25 cellular contexts compared by ENCODE assay signal in genomic region chr5:32265902-32266301, GRCh38.
"Had no signal": no experiment of that assay in that cellular context is flagged by ENCODE, and none has a peak within 500 bp of the region (broad histone marks: within the 10 kb centered on the region; RNA-seq: fewer than 3 reads in every experiment).

No MANE protein-coding gene starts in this region.

- H3K9me3 ChIP-seq: colonic mucosa, esophagus muscularis mucosa, gastroesophageal sphincter, heart left ventricle, psoas muscle, vagina had no signal

- H3K4me1 Mint-ChIP-seq: brain had no signal

- H3K9ac ChIP-seq: neural progenitor cell had no signal

- DNase-seq: activated CD4-positive, alpha-beta memory T cell treated with anti-CD3 and anti-CD28 coated beads, Interleukin-2, amount 10 ng/mL, durations not matched to agents 7 days and 5 days; activated CD4-positive, alpha-beta T cell treated with anti-CD3 and anti-CD28 coated beads for 4 hours; activated CD8-positive, alpha-beta memory T cell treated with anti-CD3 and anti-CD28 coated beads, Interleukin-2, amount 10 ng/mL, durations not matched to agents 7 days and 5 days; activated naive CD4-positive, alpha-beta T cell treated with anti-CD3 and anti-CD28 coated beads, Interleukin-2, amount 10 ng/mL, durations not matched to agents 7 days and 5 days; activated naive CD8-positive, alpha-beta T cell treated with anti-CD3 and anti-CD28 coated beads, Interleukin-2, amount 50 U/mL, for 24 hours; anterior cingulate cortex; colonic mucosa; heart left ventricle; immature natural killer cell; kidney glomerular epithelial cell; left ventricle myocardium superior; psoas muscle; right cardiac atrium; stimulated activated CD4-positive, alpha-beta T cell treated with anti-CD3 and anti-CD28 coated beads, Interleukin-15, amount 100 ng/mL, for 24 hours; stimulated activated CD4-positive, alpha-beta T cell treated with anti-CD3 and anti-CD28 coated beads, Interleukin-2, amount 100 ng/mL, for 48 hours; stimulated activated naive CD8-positive, alpha-beta T cell treated with anti-CD3 and anti-CD28 coated beads, Interleukin-15, amount 100 ng/mL, for 72 hours; trophoblast cell had no signal

- H3K9me3 Mint-ChIP-seq: activated CD4-positive, alpha-beta memory T cell treated with anti-CD3 and anti-CD28 coated beads, Interleukin-2, amount 10 ng/mL, durations not matched to agents 7 days and 5 days; activated naive CD4-positive, alpha-beta T cell treated with anti-CD3 and anti-CD28 coated beads, Interleukin-2, amount 10 ng/mL, durations not matched to agents 7 days and 5 days; activated naive CD8-positive, alpha-beta T cell treated with anti-CD3 and anti-CD28 coated beads, Interleukin-2, amount 50 U/mL, for 24 hours; brain; immature natural killer cell; neural progenitor cell; stimulated activated naive CD8-positive, alpha-beta T cell treated with anti-CD3 and anti-CD28 coated beads, Interleukin-15, amount 100 ng/mL, for 72 hours; T-helper 1 cell treated with Interleukin-12 subunit alpha and Interleukin-12 subunit beta and Interleukin-4 antibody, amounts not matched to agents 30 μg/mL and 1 μg/mL, for 36 hours; WTC11 had no signal

- H3K27me3 Mint-ChIP-seq: activated CD4-positive, alpha-beta memory T cell treated with anti-CD3 and anti-CD28 coated beads, Interleukin-2, amount 10 ng/mL, durations not matched to agents 7 days and 5 days; activated CD8-positive, alpha-beta memory T cell treated with anti-CD3 and anti-CD28 coated beads, Interleukin-2, amount 10 ng/mL, durations not matched to agents 7 days and 5 days; activated naive CD4-positive, alpha-beta T cell treated with anti-CD3 and anti-CD28 coated beads, Interleukin-2, amount 10 ng/mL, durations not matched to agents 7 days and 5 days; activated naive CD8-positive, alpha-beta T cell treated with anti-CD3 and anti-CD28 coated beads, Interleukin-2, amount 50 U/mL, for 24 hours; brain; stimulated activated naive CD8-positive, alpha-beta T cell treated with anti-CD3 and anti-CD28 coated beads, Interleukin-15, amount 100 ng/mL, for 72 hours had no signal

- H3K4me1 ChIP-seq: colonic mucosa had no signal

- H2AFZ ChIP-seq: neural progenitor cell had no signal

- H3K27ac ChIP-seq: colonic mucosa, esophagus muscularis mucosa, gastroesophageal sphincter, heart left ventricle, neural progenitor cell, psoas muscle, vagina had no signal

- H3K4me3 ChIP-seq: colonic mucosa, esophagus muscularis mucosa, gastroesophageal sphincter, heart left ventricle, neural progenitor cell, psoas muscle, skin epidermis, vagina had no signal

- H3K27ac Mint-ChIP-seq: activated CD4-positive, alpha-beta memory T cell treated with anti-CD3 and anti-CD28 coated beads, Interleukin-2, amount 10 ng/mL, durations not matched to agents 7 days and 5 days; activated CD8-positive, alpha-beta memory T cell treated with anti-CD3 and anti-CD28 coated beads, Interleukin-2, amount 10 ng/mL, durations not matched to agents 7 days and 5 days; activated naive CD4-positive, alpha-beta T cell treated with anti-CD3 and anti-CD28 coated beads, Interleukin-2, amount 10 ng/mL, durations not matched to agents 7 days and 5 days; activated naive CD8-positive, alpha-beta T cell treated with anti-CD3 and anti-CD28 coated beads, Interleukin-2, amount 50 U/mL, for 24 hours; neural progenitor cell; T-helper 1 cell treated with Interleukin-12 subunit alpha and Interleukin-12 subunit beta and Interleukin-4 antibody, amounts not matched to agents 30 μg/mL and 1 μg/mL, for 36 hours; WTC11 had no signal

- H3K4me3 Mint-ChIP-seq: activated CD4-positive, alpha-beta memory T cell treated with anti-CD3 and anti-CD28 coated beads, Interleukin-2, amount 10 ng/mL, durations not matched to agents 7 days and 5 days; activated CD8-positive, alpha-beta memory T cell treated with anti-CD3 and anti-CD28 coated beads, Interleukin-2, amount 10 ng/mL, durations not matched to agents 7 days and 5 days; activated naive CD4-positive, alpha-beta T cell treated with anti-CD3 and anti-CD28 coated beads, Interleukin-2, amount 10 ng/mL, durations not matched to agents 7 days and 5 days; activated naive CD8-positive, alpha-beta T cell treated with anti-CD3 and anti-CD28 coated beads, Interleukin-2, amount 50 U/mL, for 24 hours; immature natural killer cell; neural progenitor cell; stimulated activated naive CD8-positive, alpha-beta T cell treated with anti-CD3 and anti-CD28 coated beads, Interleukin-15, amount 100 ng/mL, for 72 hours; T-helper 1 cell treated with Interleukin-12 subunit alpha and Interleukin-12 subunit beta and Interleukin-4 antibody, amounts not matched to agents 30 μg/mL and 1 μg/mL, for 36 hours; WTC11 had no signal

- H3K27me3 ChIP-seq: colonic mucosa, esophagus muscularis mucosa, gastroesophageal sphincter, heart left ventricle, neural progenitor cell, vagina had no signal

- ATAC-seq: activated CD8-positive, alpha-beta memory T cell treated with anti-CD3 and anti-CD28 coated beads, Interleukin-2, amount 10 ng/mL, durations not matched to agents 7 days and 5 days; activated naive CD8-positive, alpha-beta T cell treated with anti-CD3 and anti-CD28 coated beads, Interleukin-2, amount 50 U/mL, for 24 hours; gastroesophageal sphincter; right cardiac atrium; stimulated activated naive CD8-positive, alpha-beta T cell treated with anti-CD3 and anti-CD28 coated beads, Interleukin-15, amount 100 ng/mL, for 72 hours; WTC11 had no signal

- H3K4me2 ChIP-seq: neural progenitor cell had no signal
